ENCODE assay signal across 10 cellular contexts in genomic region chr5:136424835-136425694, GRCh38. TPM values are rescaled to one million over a fixed set of nuclear protein-coding genes. Genes with fewer than 3 reads are reported as not detected.
A peak's percentile ranks its signal among the peaks of the same experiment; 100 is the strongest.
DNase-seq lines count a peak whose midpoint lies in the region; ATAC-seq, FAIRE-seq and TF ChIP-seq lines count a peak whose summit lies in the region.
"Had no signal": no experiment of that assay in that cellular context is flagged by ENCODE, and none has a peak within 500 bp of the region (broad histone marks: within the 10 kb centered on the region; RNA-seq: fewer than 3 reads in every experiment).

No MANE protein-coding gene starts in this region.

- H3K4me3 ChIP-seq in RWPE2 (ENCODE audit: severe bottlenecking) (no peak overlapping the region), brain microvascular endothelial cell (ENCODE audit: low read depth, low read length) (no peak overlapping the region), kidney (ENCODE audit: low read length in 2 of 2) (no peak overlapping the region)
- H3K4me3 ChIP-seq: uterus had no signal

- peaks cover 19% of the 10 kb centered on the region for H3K27me3 ChIP-seq in RWPE2 (ENCODE audit: insufficient read depth, poor library complexity, severe bottlenecking)
- H3K27me3 ChIP-seq in brain microvascular endothelial cell (replicated peaks): no peaks in the 10 kb centered on the region
- H3K27me3 ChIP-seq: uterus had no signal

- ATAC-seq in GM21529 (IDR thresholded peaks at IDR 0.05; ENCODE audit: unreplicated experiment) (peak; percentile 94), RWPE2 (ENCODE audit: low read depth) (peak; percentile 68; the same call in 2 of the 3 replicates)

- H3K9me3 ChIP-seq in RWPE2 (ENCODE audit: severe bottlenecking) (no peaks in the 10 kb centered on the region), kidney (ENCODE audit: control insufficient read depth in 1 of 2, low read length in 2 of 2) (no peaks in the 10 kb centered on the region)
- H3K9me3 ChIP-seq: uterus had no signal

- DNase-seq in GDM1 (lab: John Stamatoyannopoulos, UW): peak; percentile 19
- DNase-seq in RWPE2 (ENCODE audit: low spot score): no peak
- peak; percentile 21 for DNase-seq in brain microvascular endothelial cell
- peak; percentile 84 for DNase-seq in kidney
- DNase-seq in stimulated activated CD4-positive, alpha-beta T cell treated with anti-CD3 and anti-CD28 coated beads, TNF-alpha, amount 100 ng/mL, for 48 hours (ENCODE audit: low read depth in 3 of 3): peak; percentile 13 to 52 (median 23)
- no peak for DNase-seq in GF-D8 (lab: John Stamatoyannopoulos, UW)

- H3K9ac ChIP-seq in kidney (ENCODE audit: low read length in 2 of 2): no peak overlapping the region

- in situ Hi-C loops in brain microvascular endothelial cell (cut with HindIII; ENCODE audit: low pct_ligation_motif_present, low sequenced_read_pairs): no loop called here

- FAIRE-seq in kidney (lab: Jason Lieb, UNC): no peak

- H3K36me3 ChIP-seq in RWPE2 (ENCODE audit: low read depth) (no peaks in the 10 kb centered on the region), brain microvascular endothelial cell (replicated peaks) (no peaks in the 10 kb centered on the region), kidney (ENCODE audit: control insufficient read depth in 1 of 2, insufficient read depth in 2 of 2, low read length in 2 of 2) (no peaks in the 10 kb centered on the region)
- H3K36me3 ChIP-seq: uterus had no signal

- H3K27ac ChIP-seq in RWPE2 (ENCODE audit: poor library complexity, severe bottlenecking) (no peak overlapping the region), brain microvascular endothelial cell (no peak overlapping the region), kidney (ENCODE audit: low read depth in 2 of 2, low read length in 2 of 2) (no peak overlapping the region)
- H3K27ac ChIP-seq: uterus had no signal

- peak; percentile 90 for TF ChIP-seq CTCF in LNCAP (IDR thresholded peaks at IDR 0.05)
- TF ChIP-seq CTCF in RWPE2 (IDR thresholded peaks at IDR 0.05; ENCODE audit: poor library complexity, severe bottlenecking): peak; percentile 82
- TF ChIP-seq CTCF in brain microvascular endothelial cell (IDR thresholded peaks at IDR 0.05; ENCODE audit: low read depth, low read length, missing control alignments): peak; percentile 68
- peak; percentile 66 for TF ChIP-seq CTCF in kidney (IDR thresholded peaks at IDR 0.05; ENCODE audit: borderline replicate concordance, extremely low read depth, insufficient read depth)

- intact Hi-C loops in kidney (cut with DNase I): no loop called here

- H3K4me1 ChIP-seq in RWPE2 (ENCODE audit: insufficient read depth, poor library complexity, severe bottlenecking) (no peaks in the 10 kb centered on the region), kidney (ENCODE audit: control insufficient read depth in 1 of 2, insufficient read depth in 1 of 2, low read depth in 1 of 2, low read length in 2 of 2) (no peaks in the 10 kb centered on the region)
- H3K4me1 ChIP-seq: uterus had no signal

RNA-seq across cellular contexts. Expression of gene TRPC7, which starts 59.7 kb away (rescaled TPM):
- not detected for total RNA-seq in kidney
- 1.2 TPM for polyA plus RNA-seq in kidney (ENCODE audit: insufficient read depth, low read depth, low replicate concordance)
- total RNA-seq: activated naive CD4-positive, alpha-beta T cell treated with anti-CD3 and anti-CD28 coated beads, Interleukin-2, amount 50 U/mL, for 72 hours had no signal

Comparison
In these comparisons a context has a peak if more than half of its experiments do, and no peak if none do; other contexts are left out.
1. DNase-seq: peak in GDM1 (single experiment), brain microvascular endothelial cell (single experiment), kidney (single experiment) and stimulated activated CD4-positive, alpha-beta T cell treated with anti-CD3 and anti-CD28 coated beads, TNF-alpha, amount 100 ng/mL, for 48 hours (3 of 3); none in RWPE2 (single experiment) and GF-D8 (single experiment).
2. Peak in every context shown above with its lines, with median percentiles within 50 percentile points of each other: CTCF ChIP-seq.